Comparison of ENCODE assay signal across 4 cellular contexts in the genomic region with DNA sequence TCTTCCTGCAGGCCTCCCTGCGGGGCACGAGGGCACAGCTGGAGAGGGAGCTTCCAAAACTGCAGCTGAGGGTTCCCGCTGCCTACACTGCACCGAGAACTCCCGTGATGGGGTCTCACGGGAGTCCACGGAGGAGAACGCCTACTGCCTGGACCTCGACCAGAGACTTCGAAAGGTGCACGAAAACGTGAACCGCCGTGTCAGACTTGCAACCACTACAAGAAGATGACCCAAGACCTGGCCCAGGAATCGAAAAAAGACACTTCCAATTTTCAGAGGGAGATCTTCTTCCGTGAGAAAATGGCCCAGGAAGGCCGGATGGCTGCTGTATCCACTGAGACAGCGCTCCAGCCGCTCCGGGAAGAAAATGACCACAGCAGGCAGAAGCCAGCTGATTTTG. TPM values are rescaled to one million over a fixed set of nuclear protein-coding genes. Genes with fewer than 3 reads are reported as not detected.
"Had no signal": no experiment of that assay in that cellular context is flagged by ENCODE, and none has a peak within 500 bp of the region (broad histone marks: within the 10 kb centered on the region; RNA-seq: fewer than 3 reads in every experiment).

No MANE protein-coding gene starts in this region.

- H3K4me3 ChIP-seq: GM12878 had no signal

- DNase-seq: GDM1, GF-D8 had no signal

RNA-seq across cellular contexts. Expression of a gene that starts 52.9 kb away (rescaled TPM):
- total RNA-seq: G401 had no signal
